Comparison of ENCODE assay signal across 1 cellular context in genomic region chr7:158472631-158473030, GRCh38.
TF ChIP-seq lines count a peak whose summit lies in the region.

No MANE protein-coding gene starts in this region.

TF ChIP-seq in WTC11, 78 proteins besides CTCF, POLR2A, EP300 and RAD21 (continued from another document):
- TF ChIP-seq ZBTB43 (CRISPR knock-in tag; IDR thresholded peaks at IDR 0.05) (no peak), ERG (CRISPR knock-in tag; IDR thresholded peaks at IDR 0.05) (no peak), ZNF671 (CRISPR knock-in tag; IDR thresholded peaks at IDR 0.05) (no peak), CBFB (CRISPR knock-in tag; IDR thresholded peaks at IDR 0.05; ENCODE audit: low read depth) (no peak)
TF ChIP-seq in WTC11: peak in this region for 0.
